In the genomic region with DNA sequence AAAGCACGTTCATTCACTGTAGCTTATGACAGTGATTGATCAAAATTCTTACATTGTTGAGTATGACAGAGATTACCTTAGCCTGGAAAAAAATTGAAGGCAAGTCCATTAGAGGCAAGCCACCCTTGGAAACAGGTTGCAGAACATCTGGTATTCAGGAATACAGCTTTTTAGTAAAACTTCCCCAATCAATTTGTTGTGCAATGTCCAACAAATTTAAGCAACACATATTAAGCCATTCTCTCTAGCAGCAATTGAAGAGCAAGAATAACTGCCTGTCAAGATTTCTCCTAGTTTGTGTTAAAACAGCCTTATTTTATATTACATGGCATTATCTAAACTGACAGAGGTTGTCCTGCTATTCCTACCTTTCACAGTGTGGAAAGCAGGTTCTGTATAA, we compare ENCODE assay signal across 20 cellular contexts.
"Had no signal": no experiment of that assay in that cellular context is flagged by ENCODE, and none has a peak within 500 bp of the region (broad histone marks: within the 10 kb centered on the region; RNA-seq: fewer than 3 reads in every experiment).

No MANE protein-coding gene starts in this region.

- H3K27me3 ChIP-seq: esophagus squamous epithelium, foreskin keratinocyte had no signal

- H3K27ac Mint-ChIP-seq: activated naive CD8-positive, alpha-beta T cell treated with anti-CD3 and anti-CD28 coated beads for 36 hours; activated T-helper 1 cell treated with anti-CD3 and anti-CD28 coated beads, Interleukin-12 subunit alpha, Interleukin-12 subunit beta, Interleukin-2, Interleukin-4 antibody, amounts not matched to agents 30 ng/mL and 10 ng/mL and 1 ng/mL, durations not matched to agents 14 hours and 24 hours and 36 hours; natural killer cell; type B pancreatic cell had no signal

- H3K36me3 Mint-ChIP-seq: natural killer cell had no signal

- H3K27me3 Mint-ChIP-seq: activated naive CD8-positive, alpha-beta T cell treated with anti-CD3 and anti-CD28 coated beads for 36 hours; type B pancreatic cell had no signal

- H3K9me3 ChIP-seq: esophagus squamous epithelium had no signal

- H3K4me3 ChIP-seq: esophagus squamous epithelium had no signal

- ATAC-seq: activated CD4-positive, CD25-positive, alpha-beta regulatory T cell treated with anti-CD3 and anti-CD28 coated beads, Interleukin-2, amount 50 U/mL, for 24 hours; foreskin keratinocyte; natural killer cell had no signal

- H3K9me3 Mint-ChIP-seq: activated naive CD8-positive, alpha-beta T cell treated with anti-CD3 and anti-CD28 coated beads for 36 hours; activated T-helper 1 cell treated with anti-CD3 and anti-CD28 coated beads, Interleukin-12 subunit alpha, Interleukin-12 subunit beta, Interleukin-2, Interleukin-4 antibody, amounts not matched to agents 30 ng/mL and 10 ng/mL and 1 ng/mL, durations not matched to agents 14 hours and 24 hours and 36 hours; natural killer cell; type B pancreatic cell had no signal

- H3K4me3 Mint-ChIP-seq: activated naive CD8-positive, alpha-beta T cell treated with anti-CD3 and anti-CD28 coated beads for 36 hours; activated T-helper 1 cell treated with anti-CD3 and anti-CD28 coated beads, Interleukin-12 subunit alpha, Interleukin-12 subunit beta, Interleukin-2, Interleukin-4 antibody, amounts not matched to agents 30 ng/mL and 10 ng/mL and 1 ng/mL, durations not matched to agents 14 hours and 24 hours and 36 hours; natural killer cell; type B pancreatic cell had no signal

- H3K27ac ChIP-seq: esophagus squamous epithelium, foreskin keratinocyte had no signal

- DNase-seq: activated CD4-positive, alpha-beta T cell treated with anti-CD3 and anti-CD28 coated beads, Interleukin-2, amount 50 U/mL, for 1 hour; activated CD8-positive, alpha-beta memory T cell treated with anti-CD3 and anti-CD28 coated beads for 24 hours; activated naive CD8-positive, alpha-beta T cell treated with anti-CD3 and anti-CD28 coated beads for 36 hours; anterior cingulate cortex; cortex of kidney; effector CD8-positive, alpha-beta T cell; esophagus squamous epithelium; foreskin keratinocyte; glutamatergic neuron; hypothalamus; kidney; mesendoderm; natural killer cell; occipital lobe; stimulated activated CD4-positive, alpha-beta T cell treated with anti-CD3 and anti-CD28 coated beads, Interleukin-4, amount 100 ng/mL, for 1 hour; stimulated activated naive CD4-positive, alpha-beta T cell; substantia nigra had no signal
